22 cellular contexts compared by ENCODE assay signal in the genomic region with DNA sequence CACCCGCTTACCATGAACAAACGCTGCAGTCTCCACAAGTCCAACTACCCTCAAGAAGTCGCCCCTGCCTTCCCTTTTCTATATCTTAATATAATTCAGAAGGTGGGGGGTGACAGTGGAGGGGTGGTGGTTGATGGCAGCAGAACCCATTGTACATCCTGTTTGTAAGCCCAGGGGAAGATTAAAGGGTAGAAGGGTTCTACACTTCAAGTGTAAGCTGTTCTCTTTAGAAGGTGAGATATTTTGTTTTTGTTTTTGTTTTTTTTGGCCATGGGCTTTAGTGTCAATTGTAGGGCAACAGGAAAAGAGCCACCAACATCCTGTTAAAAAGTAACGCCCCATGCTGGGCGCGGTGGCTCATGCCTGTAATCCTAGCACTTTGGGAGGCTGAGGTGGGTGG. TPM values are rescaled to one million over a fixed set of nuclear protein-coding genes. Genes with fewer than 3 reads are reported as not detected.
DNase-seq lines count a peak whose midpoint lies in the region; ATAC-seq and TF ChIP-seq lines count a peak whose summit lies in the region.
"Had no signal": no experiment of that assay in that cellular context is flagged by ENCODE, and none has a peak within 500 bp of the region (broad histone marks: within the 10 kb centered on the region; RNA-seq: fewer than 3 reads in every experiment).

No MANE protein-coding gene starts in this region.

- POLR2A ChIA-PET in activated CD4-positive, alpha-beta T cell treated with anti-CD3 and anti-CD28 coated beads, Interleukin-2, amount 10 ng/mL, durations not matched to agents 7 days and 5 days (lab: Charles Lee), result no interaction called here
- POLR2A ChIA-PET in CD8-positive, alpha-beta memory T cell (lab: Charles Lee), result no interaction called here

- H3K79me2 ChIP-seq in neural progenitor cell (ENCODE audit: low read depth), result no peaks in the 10 kb centered on the region

- peak overlapping the region; percentile 47 for H3K27ac Mint-ChIP-seq in activated CD4-positive, alpha-beta T cell treated with anti-CD3 and anti-CD28 coated beads, Interleukin-2, amount 10 ng/mL, durations not matched to agents 7 days and 5 days
- H3K27ac Mint-ChIP-seq in CD8-positive, alpha-beta memory T cell, result peak overlapping the region in 7 of 8 donors; percentile 49 to 77 (median 67)
- peak overlapping the region in 1 of 2 donors; percentile 73 for H3K27ac Mint-ChIP-seq in effector memory CD8-positive, alpha-beta T cell
- no peak overlapping the region for H3K27ac Mint-ChIP-seq in neural progenitor cell

- H3F3A ChIP-seq in neural progenitor cell (ENCODE audit: low read depth), result no peaks in the 10 kb centered on the region

- H3K4me3 Mint-ChIP-seq in activated CD4-positive, alpha-beta T cell treated with anti-CD3 and anti-CD28 coated beads, Interleukin-2, amount 10 ng/mL, durations not matched to agents 7 days and 5 days, result no peak overlapping the region
- peak overlapping the region in 4 of 7 donors; percentile 34 to 66 (median 61) for H3K4me3 Mint-ChIP-seq in CD8-positive, alpha-beta memory T cell
- H3K4me3 Mint-ChIP-seq in effector memory CD8-positive, alpha-beta T cell, result peak overlapping the region; percentile 15 to 69
- peak overlapping the region; percentile 41 for H3K4me3 Mint-ChIP-seq in neural progenitor cell

- no peaks in the 10 kb centered on the region for H3K4me1 ChIP-seq in CD8-positive, alpha-beta memory T cell (ENCODE audit: insufficient read depth, low read length)
- H3K4me1 ChIP-seq in neural progenitor cell, result no peaks in the 10 kb centered on the region
- H3K4me1 ChIP-seq: Peyer's patch, SJCRH30 had no signal

- H3K9ac ChIP-seq in neural progenitor cell, result no peak overlapping the region

- no peak overlapping the region for H2AFZ ChIP-seq in neural progenitor cell (replicated peaks)

- H3K9me3 ChIP-seq in CD8-positive, alpha-beta memory T cell (ENCODE audit: low read length), result no peaks in the 10 kb centered on the region
- H3K9me3 ChIP-seq in neural progenitor cell (ENCODE audit: low read depth), result no peaks in the 10 kb centered on the region
- H3K9me3 ChIP-seq: Peyer's patch, SJCRH30 had no signal

- H3K9me3 Mint-ChIP-seq in activated CD4-positive, alpha-beta T cell treated with anti-CD3 and anti-CD28 coated beads, Interleukin-2, amount 10 ng/mL, durations not matched to agents 7 days and 5 days, result no peaks in the 10 kb centered on the region
- H3K9me3 Mint-ChIP-seq in CD8-positive, alpha-beta memory T cell, result no peaks in the 10 kb centered on the region
- H3K9me3 Mint-ChIP-seq in effector memory CD8-positive, alpha-beta T cell, result no peaks in the 10 kb centered on the region
- H3K9me3 Mint-ChIP-seq in neural progenitor cell, result no peaks in the 10 kb centered on the region

- no peak for DNase-seq in activated CD4-positive, alpha-beta T cell treated with anti-CD3 and anti-CD28 coated beads, Interleukin-2, amount 10 ng/mL, durations not matched to agents 7 days and 5 days
- no peak for DNase-seq in activated CD4-positive, alpha-beta T cell treated with anti-CD3 and anti-CD28 coated beads for 48 hours
- peak in 1 of 5 donors; percentile 63 for DNase-seq in CD8-positive, alpha-beta memory T cell
- peak; percentile 6 to 25 (median 20) for DNase-seq in effector memory CD8-positive, alpha-beta T cell
- no peak for DNase-seq in neural progenitor cell (ENCODE audit: low spot score)
- DNase-seq in stimulated activated CD4-positive, alpha-beta T cell treated with anti-CD3 and anti-CD28 coated beads, Interleukin-15, amount 100 ng/mL, for 24 hours, result no peak
- no peak for DNase-seq in amygdala (lab: John Stamatoyannopoulos, UW)
- DNase-seq: 8988T, C1 segment of cervical spinal cord, DMS53, EL, GF-D8, GOT3, Kasumi-1, NCI-H1694, NCI-H2081, NCI-H2171, NCI-H345, NCI-H524, NCI-H774, Peyer's patch, SJCRH30 had no signal

- CTCF ChIA-PET in activated CD4-positive, alpha-beta T cell treated with anti-CD3 and anti-CD28 coated beads, Interleukin-2, amount 10 ng/mL, durations not matched to agents 7 days and 5 days (lab: Charles Lee), result interaction anchor here (1.2 kb wide), 1 partner anchor 46 kb away, joined by 3 read pairs; no protein-coding TSS in a partner anchor
- CTCF ChIA-PET in CD8-positive, alpha-beta memory T cell (lab: Charles Lee), result interaction anchor here (0.7 to 0.8 kb wide), 2 partner anchors 23 to 32 kb away, joined by 3 to 4 read pairs; no protein-coding TSS in a partner anchor

- H3K4me2 ChIP-seq in neural progenitor cell, result no peak overlapping the region

- H3K4me1 Mint-ChIP-seq in activated CD4-positive, alpha-beta T cell treated with anti-CD3 and anti-CD28 coated beads, Interleukin-2, amount 10 ng/mL, durations not matched to agents 7 days and 5 days, result peaks cover 5% of the 10 kb centered on the region
- peaks cover 10 to 17% (median 11%) of the 10 kb centered on the region in 3 donors for H3K4me1 Mint-ChIP-seq in CD8-positive, alpha-beta memory T cell
- H3K4me1 Mint-ChIP-seq in effector memory CD8-positive, alpha-beta T cell (ENCODE audit: low read depth in 2 of 2), result peaks cover 5 to 7% of the 10 kb centered on the region in 2 donors
- no peaks in the 10 kb centered on the region for H3K4me1 Mint-ChIP-seq in neural progenitor cell

- H4K20me1 ChIP-seq in neural progenitor cell (ENCODE audit: low read depth), result no peaks in the 10 kb centered on the region

- peak; percentile 97 for ATAC-seq in effector memory CD8-positive, alpha-beta T cell (replicated peaks)

- no peaks in the 10 kb centered on the region for H3K36me3 Mint-ChIP-seq in activated CD4-positive, alpha-beta T cell treated with anti-CD3 and anti-CD28 coated beads, Interleukin-2, amount 10 ng/mL, durations not matched to agents 7 days and 5 days (ENCODE audit: low read depth)
- no peaks in the 10 kb centered on the region for H3K36me3 Mint-ChIP-seq in CD8-positive, alpha-beta memory T cell
- peaks cover 3% of the 10 kb centered on the region for H3K36me3 Mint-ChIP-seq in effector memory CD8-positive, alpha-beta T cell (ENCODE audit: insufficient read depth)
- no peaks in the 10 kb centered on the region for H3K36me3 Mint-ChIP-seq in neural progenitor cell

- no peaks in the 10 kb centered on the region for H3K36me3 ChIP-seq in CD8-positive, alpha-beta memory T cell (ENCODE audit: insufficient read depth, low read length)
- H3K36me3 ChIP-seq in neural progenitor cell, result no peaks in the 10 kb centered on the region
- H3K36me3 ChIP-seq: Peyer's patch, SJCRH30 had no signal

- H3K27me3 ChIP-seq in CD8-positive, alpha-beta memory T cell (ENCODE audit: insufficient read depth, low read length, poor library complexity, severe bottlenecking), result no peaks in the 10 kb centered on the region
- no peaks in the 10 kb centered on the region for H3K27me3 ChIP-seq in neural progenitor cell
- H3K27me3 ChIP-seq: Peyer's patch, SJCRH30 had no signal

- H3K27ac ChIP-seq in CD8-positive, alpha-beta memory T cell (ENCODE audit: low read depth, low read length), result no peak overlapping the region
- H3K27ac ChIP-seq in neural progenitor cell, result no peak overlapping the region
- H3K27ac ChIP-seq: Peyer's patch, SJCRH30 had no signal

- TF ChIP-seq CTCF in neural progenitor cell (IDR thresholded peaks at IDR 0.05), result no peak

- H3K4me3 ChIP-seq in CD8-positive, alpha-beta memory T cell (ENCODE audit: low read length), result no peak overlapping the region
- no peak overlapping the region for H3K4me3 ChIP-seq in neural progenitor cell
- H3K4me3 ChIP-seq: Peyer's patch, SJCRH30 had no signal

- H3K27me3 Mint-ChIP-seq in activated CD4-positive, alpha-beta T cell treated with anti-CD3 and anti-CD28 coated beads, Interleukin-2, amount 10 ng/mL, durations not matched to agents 7 days and 5 days, result peaks cover 26% of the 10 kb centered on the region
- H3K27me3 Mint-ChIP-seq in CD8-positive, alpha-beta memory T cell, result peaks cover 0 to 1% of the 10 kb centered on the region in 2 donors
- H3K27me3 Mint-ChIP-seq in effector memory CD8-positive, alpha-beta T cell, result no peaks in the 10 kb centered on the region
- peaks cover 2% of the 10 kb centered on the region for H3K27me3 Mint-ChIP-seq in neural progenitor cell (ENCODE audit: insufficient read depth, low read depth)

RNA-seq across cellular contexts. Expression of a gene that starts 34.9 kb away (rescaled TPM):
- total RNA-seq in activated CD4-positive, alpha-beta T cell treated with anti-CD3 and anti-CD28 coated beads, Interleukin-2, amount 10 ng/mL, durations not matched to agents 7 days and 5 days, result 10 to 100 TPM; 41.4 to 43.7 TPM
- total RNA-seq in CD8-positive, alpha-beta memory T cell, result 10 to 100 TPM; 70.1 to 72.6 TPM
- 52.6 TPM for polyA plus RNA-seq in CD8-positive, alpha-beta memory T cell
- 87.4 and 129 TPM in 2 replicates for total RNA-seq in neural progenitor cell (ENCODE audit: low replicate concordance)

Comparison
In these comparisons a context has a peak if more than half of its experiments do, and no peak if none do; other contexts are left out.
1. DNase-seq: peak in effector memory CD8-positive, alpha-beta T cell (3 of 3); none in activated CD4-positive, alpha-beta T cell treated with anti-CD3 and anti-CD28 coated beads, Interleukin-2, amount 10 ng/mL, durations not matched to agents 7 days and 5 days (single experiment), activated CD4-positive, alpha-beta T cell treated with anti-CD3 and anti-CD28 coated beads for 48 hours (single experiment), neural progenitor cell (single experiment), stimulated activated CD4-positive, alpha-beta T cell treated with anti-CD3 and anti-CD28 coated beads, Interleukin-15, amount 100 ng/mL, for 24 hours (single experiment) and amygdala (0 of 56).